1 cellular context compared by ENCODE assay signal in genomic region chr22:22463855-22464540, GRCh38.
TF ChIP-seq lines count a peak whose summit lies in the region.

No MANE protein-coding gene starts in this region.

TF ChIP-seq in K562, 482 proteins besides CTCF, POLR2A, EP300 and RAD21 (continued from another document and continues in another):
- TF ChIP-seq STAT6 (CRISPR knock-in tag; IDR thresholded peaks at IDR 0.05) (peak; percentile 95), RERE (CRISPR knock-in tag; IDR thresholded peaks at IDR 0.05; ENCODE audit: borderline replicate concordance) (no peak), PTRF (tag; IDR thresholded peaks at IDR 0.05) (no peak), ZBTB33 (CRISPR knock-in tag; IDR thresholded peaks at IDR 0.05) (peak; percentile 40; the same call in 1 of the 2 replicates), ESRRB (CRISPR knock-in tag; IDR thresholded peaks at IDR 0.05; ENCODE audit: borderline replicate concordance) (no peak), GABPB2 (CRISPR knock-in tag; conservative IDR thresholded peaks at IDR 0.05) (peak; percentile 78; the same call in 1 of the 2 replicates), ARID3A (IDR thresholded peaks at IDR 0.05; ENCODE audit: borderline replicate concordance, low read depth, low read length) (peak; percentile 97), PRDM10 (IDR thresholded peaks at IDR 0.05; ENCODE audit: partially characterized antibody) (no peak), SMAD1 (IDR thresholded peaks at IDR 0.05; ENCODE audit: low read depth, low read length, partially characterized antibody) (no peak), EZH2 (IDR thresholded peaks at IDR 0.05; ENCODE audit: borderline replicate concordance, low read depth, low read length) (peak; percentile 83; the same call in 1 of the 2 replicates), CC2D1A (IDR thresholded peaks at IDR 0.05) (no peak), ZNF224 (CRISPR knock-in tag; IDR thresholded peaks at IDR 0.05) (peak; percentile 47; the same call in 1 of the 2 replicates), STAT5B (CRISPR knock-in tag; IDR thresholded peaks at IDR 0.05) (no peak), FOXK1 (CRISPR knock-in tag; IDR thresholded peaks at IDR 0.05; ENCODE audit: borderline replicate concordance) (peak; percentile 96), CXXC5 (CRISPR knock-in tag; IDR thresholded peaks at IDR 0.05) (peak; percentile 26), MLX (CRISPR knock-in tag; conservative IDR thresholded peaks at IDR 0.05) (no peak), RBM25 (IDR thresholded peaks at IDR 0.05; ENCODE audit: low read depth, low read length, severe bottlenecking) (peak; percentile 28), ZNF76 (CRISPR knock-in tag; IDR thresholded peaks at IDR 0.05; ENCODE audit: borderline replicate concordance) (no peak), CREB3 (tag; conservative IDR thresholded peaks at IDR 0.05; ENCODE audit: low read depth) (no peak), ZNF75A (CRISPR knock-in tag; IDR thresholded peaks at IDR 0.05) (no peak), ZNF232 (CRISPR knock-in tag; IDR thresholded peaks at IDR 0.05) (peak; percentile 79; the same call in 1 of the 2 replicates), GATA2 (CRISPR knock-in tag; IDR thresholded peaks at IDR 0.05) (no peak), MAFF (IDR thresholded peaks at IDR 0.05; ENCODE audit: low read length) (peak; percentile 22; the same call in 1 of the 2 replicates), ZNF134 (CRISPR knock-in tag; conservative IDR thresholded peaks at IDR 0.05) (no peak), BRD9 (IDR thresholded peaks at IDR 0.05; ENCODE audit: low read depth, partially characterized antibody) (no peak), STAG1 (CRISPR knock-in tag; IDR thresholded peaks at IDR 0.05; ENCODE audit: borderline replicate concordance) (peak; percentile 89; the same call in 1 of the 2 replicates), NEUROD1 (IDR thresholded peaks at IDR 0.05; ENCODE audit: borderline replicate concordance, low read depth, low read length, partially characterized antibody) (no peak), E2F1 (CRISPR knock-in tag; IDR thresholded peaks at IDR 0.05) (peak; percentile 67; the same call in 1 of the 2 replicates), ZBTB17 (CRISPR knock-in tag; IDR thresholded peaks at IDR 0.05) (peak; percentile 55; the same call in 1 of the 2 replicates), ZKSCAN1 (IDR thresholded peaks at IDR 0.05; ENCODE audit: low read depth, low read length) (no peak), LEF1 (IDR thresholded peaks at IDR 0.05) (no peak), CREB1 (IDR thresholded peaks at IDR 0.05) (no peak), CREB1 (CRISPR knock-in tag; IDR thresholded peaks at IDR 0.05) (peak; percentile 19; the same call in 1 of the 2 replicates), ZNF444 (CRISPR knock-in tag; IDR thresholded peaks at IDR 0.05) (0 out of 2 replicates have a peak, but pooled peaks have one; percentile 54), POLR2AphosphoS2 (IDR thresholded peaks at IDR 0.05; ENCODE audit: low read length) (no peak), PHF20 (IDR thresholded peaks at IDR 0.05; ENCODE audit: partially characterized antibody) (no peak), TAL1 (IDR thresholded peaks at IDR 0.05) (no peak), ETV5 (CRISPR knock-in tag; IDR thresholded peaks at IDR 0.05; ENCODE audit: low read depth) (peak; percentile 79), MYNN (IDR thresholded peaks at IDR 0.05) (no peak), MYNN (CRISPR knock-in tag; IDR thresholded peaks at IDR 0.05) (no peak), E2F5 (CRISPR knock-in tag; IDR thresholded peaks at IDR 0.05) (peak; percentile 67; the same call in 1 of the 2 replicates), ZNF384 (IDR thresholded peaks at IDR 0.05; ENCODE audit: low read depth, low read length) (peak; percentile 92)
